ENCODE assay signal across 8 cellular contexts in genomic region chr5:94693043-94693822, GRCh38.
A peak's percentile ranks its signal among the peaks of the same experiment; 100 is the strongest.
DNase-seq lines count a peak whose midpoint lies in the region; ATAC-seq, FAIRE-seq and TF ChIP-seq lines count a peak whose summit lies in the region.

No MANE protein-coding gene starts in this region.

- H3K36me3 ChIP-seq in pancreas = peaks cover 0 to 2% (median 0%) of the 10 kb centered on the region in 3 donors

- H3K4me3 ChIP-seq in AG10803 (ENCODE audit: low read length) = no peak overlapping the region
- H3K4me3 ChIP-seq in pancreas = no peak overlapping the region

- peak; percentile 59 for TF ChIP-seq CTCF in AG10803 (conservative IDR thresholded peaks at IDR 0.05; ENCODE audit: low read length)
- peak in 1 of 4 donors; percentile 11 for TF ChIP-seq CTCF in pancreas (IDR thresholded peaks at IDR 0.05)

- no peaks in the 10 kb centered on the region for H3K9me3 ChIP-seq in pancreas

- peaks cover 0 to under 1% (median 0%) of the 10 kb centered on the region in 3 donors for H3K4me1 ChIP-seq in pancreas

- ATAC-seq in GM18511 (IDR thresholded peaks at IDR 0.05; ENCODE audit: unreplicated experiment) = peak; percentile 87
- ATAC-seq in HG03442 (IDR thresholded peaks at IDR 0.05; ENCODE audit: unreplicated experiment) = peak; percentile 75
- ATAC-seq in esophagus mucosa = peak; percentile 29
- peak in 3 of 4 donors; percentile 67 to 78 (median 75) for ATAC-seq in pancreas

- WGBS in pancreas, 2 donors = 39 to 42% methylated on average over 5 of the region's 5 CpGs

- intact Hi-C loops in pancreas (cut with DNase I) = no loop called here

- DNase-seq in AG10803 (ENCODE audit: low read depth) = peak; percentile 95
- peak; percentile 68 for DNase-seq in OCI-M1 (lab: John Stamatoyannopoulos, UW)
- DNase-seq in pancreas = no peak
- no peak for DNase-seq in activated naive CD4-positive, alpha-beta T cell treated with anti-CD3 and anti-CD28 coated beads, Interleukin-2, amount 50 U/mL, for 16 hours
- no peak for DNase-seq in activated CD4-positive, alpha-beta T cell treated with anti-CD3 and anti-CD28 coated beads, Interleukin-2, amount 50 U/mL, for 48 hours

- peak; percentile 80 for FAIRE-seq in pancreas (lab: Jason Lieb, UNC)

- no peaks in the 10 kb centered on the region for H3K27me3 ChIP-seq in pancreas

- H3K27ac ChIP-seq in pancreas = no peak overlapping the region

Comparison
In these comparisons a context has a peak if more than half of its experiments do, and no peak if none do; other contexts are left out.
1. DNase-seq: peak in AG10803 (single experiment) and OCI-M1 (single experiment); none in pancreas (0 of 6), activated naive CD4-positive, alpha-beta T cell treated with anti-CD3 and anti-CD28 coated beads, Interleukin-2, amount 50 U/mL, for 16 hours (single experiment) and activated CD4-positive, alpha-beta T cell treated with anti-CD3 and anti-CD28 coated beads, Interleukin-2, amount 50 U/mL, for 48 hours (0 of 2).
2. ATAC-seq: peak in every context shown above with its lines; median percentile 87 in GM18511; 75 in HG03442; 75 in pancreas; 29 in esophagus mucosa.